In the genomic region with DNA sequence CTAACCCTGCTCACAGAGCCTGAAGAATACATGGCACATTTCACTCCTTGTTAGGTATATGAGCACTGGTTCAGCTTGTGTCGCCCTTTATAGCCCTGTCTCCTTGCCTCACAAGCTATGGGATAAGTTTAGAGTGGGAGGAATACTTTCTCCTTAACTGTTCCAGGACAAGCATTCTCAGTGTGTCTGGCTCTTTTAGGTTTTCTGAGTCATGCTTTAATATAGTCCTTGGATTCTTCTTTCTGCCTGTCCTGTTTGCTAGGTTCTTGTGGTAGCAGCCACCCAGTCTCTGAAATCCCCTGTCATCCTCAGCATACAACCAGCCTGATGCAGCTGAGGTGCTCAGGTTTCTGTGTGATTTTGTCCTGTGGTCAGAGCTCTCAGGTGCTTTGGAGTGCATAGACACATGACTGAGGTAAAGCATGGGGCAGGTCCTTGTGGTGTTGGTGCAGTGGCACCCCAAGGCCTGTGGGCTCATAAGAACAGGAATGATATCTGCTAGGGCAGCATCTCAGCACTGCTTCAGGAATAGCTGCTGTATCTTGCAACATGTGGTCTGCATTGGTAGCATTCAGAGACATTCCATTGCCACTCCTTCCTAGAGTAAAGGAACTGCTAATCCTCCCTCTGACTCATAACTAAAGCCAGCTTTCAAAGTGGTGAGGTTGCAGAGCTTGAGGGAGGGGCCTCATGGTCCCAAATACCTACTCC, we compare ENCODE assay signal across 10 cellular contexts. TPM values are rescaled to one million over a fixed set of nuclear protein-coding genes. Genes with fewer than 3 reads are reported as not detected.
A peak's percentile ranks its signal among the peaks of the same experiment; 100 is the strongest.
DNase-seq lines count a peak whose midpoint lies in the region; ATAC-seq, FAIRE-seq and TF ChIP-seq lines count a peak whose summit lies in the region.
"Had no signal": no experiment of that assay in that cellular context is flagged by ENCODE, and none has a peak within 500 bp of the region (broad histone marks: within the 10 kb centered on the region; RNA-seq: fewer than 3 reads in every experiment).

No MANE protein-coding gene starts in this region.

- intact Hi-C loops in psoas muscle (cut with DNase I): no loop called here

- peaks cover under 1% of the 10 kb centered on the region for H3K9me3 ChIP-seq in psoas muscle

- 40 to 83% (median 62%) methylated on average over 1 of the region's 1 CpG for WGBS in psoas muscle, 3 donors

- H3K27me3 ChIP-seq in psoas muscle (ENCODE audit: insufficient read depth in 3 of 3, low read length in 2 of 3): no peaks in the 10 kb centered on the region

- TF ChIP-seq POLR2A in GM12891 (IDR thresholded peaks at IDR 0.05; ENCODE audit: low read depth, low read length): no peak

- ATAC-seq in esophagus mucosa (peak; percentile 97), psoas muscle (peak; percentile 88 to 95 (median 94)), HG03469 (IDR thresholded peaks at IDR 0.05; ENCODE audit: unreplicated experiment) (no peak)
- ATAC-seq: T-helper 17 cell had no signal

- H3K4me1 ChIP-seq in psoas muscle: peaks cover 15% of the 10 kb centered on the region

- TF ChIP-seq CTCF in psoas muscle (IDR thresholded peaks at IDR 0.05): no peak

- peak overlapping the region; percentile 58 for H3K27ac ChIP-seq in psoas muscle
- H3K27ac ChIP-seq in caudate nucleus (ENCODE audit: low read depth, low read length): no peak overlapping the region

- no peak overlapping the region for H3K4me3 ChIP-seq in psoas muscle

- DNase-seq in ELR (ENCODE audit: low read depth) (peak; percentile 81), MV-4-11 (lab: John Stamatoyannopoulos, UW) (peak; percentile 54), psoas muscle (no peak), caudate nucleus (lab: John Stamatoyannopoulos, UW) (no peak), NCI-H1417 (lab: John Stamatoyannopoulos, UW) (no peak), GM12891 (ENCODE audit: insufficient read length, low spot score) (no peak)
- DNase-seq: T-helper 17 cell had no signal

- no peak for FAIRE-seq in GM12891 (lab: Jason Lieb, UNC)

- H3K36me3 ChIP-seq in psoas muscle (ENCODE audit: insufficient read depth in 1 of 2, low read depth in 1 of 2): no peaks in the 10 kb centered on the region

TF ChIP-seq in GM12891, 5 proteins besides CTCF, POLR2A, EP300 and RAD21:
- no peak for TF ChIP-seq POU2F2 (IDR thresholded peaks at IDR 0.05; ENCODE audit: low read depth, low read length)
- TF ChIP-seq POLR2AphosphoS5 (IDR thresholded peaks at IDR 0.05; ENCODE audit: low read depth, low read length): no peak
- no peak for TF ChIP-seq TAF1 (IDR thresholded peaks at IDR 0.05; ENCODE audit: low read depth, low read length)
- TF ChIP-seq PAX5 (IDR thresholded peaks at IDR 0.05; ENCODE audit: insufficient read depth, low read length, severe bottlenecking): no peak
- TF ChIP-seq SPI1 (IDR thresholded peaks at IDR 0.05; ENCODE audit: low read depth, low read length): no peak
TF ChIP-seq in GM12891: peak in this region for 0.

RNA-seq across cellular contexts. Expression of a gene that starts 14.2 kb away (rescaled TPM):
- total RNA-seq in esophagus mucosa (0.92 TPM), psoas muscle (100 to 1,000 TPM in 2 of 4 donors, 10 to 100 TPM in 2; 56.4 to 271 (median 148) TPM)
- 10 to 100 TPM; 68.3 to 85.0 (median 84.0) TPM for polyA plus RNA-seq in psoas muscle
- not detected for polyA plus RNA-seq in GM12891 (2012; ENCODE audit: low read depth, missing spikeins)
- total RNA-seq: activated T-helper 2 cell treated with anti-CD3 and anti-CD28 coated beads, Interferon-gamma antibody, Interleukin-2, Interleukin-4, amounts not matched to agents 10 μg/mL and 5 μg/mL and 100 μg/mL, durations not matched to agents 14 hours and 24 hours and 36 hours; T-helper 17 cell had no signal

RNA-seq across cellular contexts. Expression of a gene that starts 58.2 kb away (rescaled TPM):
- total RNA-seq in esophagus mucosa: 1.1 TPM
- total RNA-seq in psoas muscle: not detected
- not detected for polyA plus RNA-seq in psoas muscle
- polyA plus RNA-seq in GM12891 (2012; ENCODE audit: low read depth, missing spikeins): not detected
- total RNA-seq: activated T-helper 2 cell treated with anti-CD3 and anti-CD28 coated beads, Interferon-gamma antibody, Interleukin-2, Interleukin-4, amounts not matched to agents 10 μg/mL and 5 μg/mL and 100 μg/mL, durations not matched to agents 14 hours and 24 hours and 36 hours; T-helper 17 cell had no signal

Comparison
In these comparisons a context has a peak if more than half of its experiments do, and no peak if none do; other contexts are left out.
1. DNase-seq: peak in ELR (single experiment) and MV-4-11 (single experiment); none in psoas muscle (0 of 2), caudate nucleus (0 of 61), NCI-H1417 (0 of 3) and GM12891 (single experiment).
2. RNA of a gene that starts 14.2 kb away (total RNA-seq): 56.4 to 271 TPM in psoas muscle; 0.92 TPM in esophagus mucosa (single experiment); every median in the first group is over 10 times any median in the second.